10 cellular contexts compared by ENCODE assay signal in genomic region chr20:34791289-34792020, GRCh38. TPM values are rescaled to one million over a fixed set of nuclear protein-coding genes. Genes with fewer than 3 reads are reported as not detected.
DNase-seq lines count a peak whose midpoint lies in the region; ATAC-seq and TF ChIP-seq lines count a peak whose summit lies in the region.
"Had no signal": no experiment of that assay in that cellular context is flagged by ENCODE, and none has a peak within 500 bp of the region (broad histone marks: within the 10 kb centered on the region; RNA-seq: fewer than 3 reads in every experiment).

No MANE protein-coding gene starts in this region.

- peaks cover 15% of the 10 kb centered on the region for H3K4me1 ChIP-seq in neural progenitor cell

- H3K4me3 ChIP-seq in neural progenitor cell: no peak overlapping the region

- peaks cover 5% of the 10 kb centered on the region for H3K36me3 Mint-ChIP-seq in neural progenitor cell

- no peaks in the 10 kb centered on the region for H3K27me3 Mint-ChIP-seq in neural progenitor cell (ENCODE audit: insufficient read depth, low read depth)
- H3K27me3 Mint-ChIP-seq: activated B cell treated with CpG ODN at 0.5 μM for 24 hours had no signal

- H2AFZ ChIP-seq in neural progenitor cell (replicated peaks): no peak overlapping the region

- no peaks in the 10 kb centered on the region for H3K36me3 ChIP-seq in neural progenitor cell

- H3K4me2 ChIP-seq in neural progenitor cell: peak overlapping the region; percentile 8

- peak; percentile 28 for DNase-seq in GF-D8 (lab: John Stamatoyannopoulos, UW)
- DNase-seq in NCI-H2171 (lab: John Stamatoyannopoulos, UW): peak; percentile 12
- DNase-seq in epithelial cell of prostate (ENCODE audit: low read depth, low spot score): no peak
- peak; percentile 28 for DNase-seq in neural progenitor cell (ENCODE audit: low spot score)
- no peak for DNase-seq in NCI-H226
- DNase-seq in iPS-NIHi7 (ENCODE audit: extremely low spot score): no peak
- DNase-seq: activated B cell treated with CpG ODN at 0.5 μM for 24 hours, NCI-H1048 had no signal

- H3K9me3 Mint-ChIP-seq in neural progenitor cell: no peaks in the 10 kb centered on the region
- H3K9me3 Mint-ChIP-seq: activated B cell treated with CpG ODN at 0.5 μM for 24 hours had no signal

- H3K27me3 ChIP-seq in neural progenitor cell: no peaks in the 10 kb centered on the region

- ATAC-seq in GM18502 (IDR thresholded peaks at IDR 0.05; ENCODE audit: poor library complexity, unreplicated experiment) (no peak), HG02588 (IDR thresholded peaks at IDR 0.05; ENCODE audit: unreplicated experiment) (no peak)

- H3K4me1 Mint-ChIP-seq in neural progenitor cell: peaks cover 6% of the 10 kb centered on the region

- peak overlapping the region; percentile 27 for H3K27ac ChIP-seq in epithelial cell of prostate
- H3K27ac ChIP-seq in neural progenitor cell: peak overlapping the region; percentile 64

- H3K27ac Mint-ChIP-seq in neural progenitor cell: peak overlapping the region; percentile 60
- H3K27ac Mint-ChIP-seq: activated B cell treated with CpG ODN at 0.5 μM for 24 hours had no signal

- H4K20me1 ChIP-seq in neural progenitor cell (ENCODE audit: low read depth): peaks cover 24% of the 10 kb centered on the region

- peaks cover 31% of the 10 kb centered on the region for H3K79me2 ChIP-seq in neural progenitor cell (ENCODE audit: low read depth)

- H3F3A ChIP-seq in neural progenitor cell (ENCODE audit: low read depth): peaks cover 9% of the 10 kb centered on the region

- no peak overlapping the region for H3K4me3 Mint-ChIP-seq in neural progenitor cell
- H3K4me3 Mint-ChIP-seq: activated B cell treated with CpG ODN at 0.5 μM for 24 hours had no signal

- no peak overlapping the region for H3K9ac ChIP-seq in neural progenitor cell

- TF ChIP-seq CTCF in neural progenitor cell (IDR thresholded peaks at IDR 0.05): no peak

- no peaks in the 10 kb centered on the region for H3K9me3 ChIP-seq in neural progenitor cell (ENCODE audit: low read depth)

RNA-seq across cellular contexts. Expression of gene NCOA6, which starts 34.0 kb away (rescaled TPM):
- 10.9 and 14.3 TPM in 2 replicates for total RNA-seq in neural progenitor cell (ENCODE audit: low replicate concordance)

Comparison
In these comparisons a context has a peak if more than half of its experiments do, and no peak if none do; other contexts are left out.
1. DNase-seq: peak in GF-D8 (single experiment), NCI-H2171 (single experiment) and neural progenitor cell (single experiment); none in epithelial cell of prostate (single experiment), NCI-H226 (single experiment) and iPS-NIHi7 (single experiment).